In the genomic region with DNA sequence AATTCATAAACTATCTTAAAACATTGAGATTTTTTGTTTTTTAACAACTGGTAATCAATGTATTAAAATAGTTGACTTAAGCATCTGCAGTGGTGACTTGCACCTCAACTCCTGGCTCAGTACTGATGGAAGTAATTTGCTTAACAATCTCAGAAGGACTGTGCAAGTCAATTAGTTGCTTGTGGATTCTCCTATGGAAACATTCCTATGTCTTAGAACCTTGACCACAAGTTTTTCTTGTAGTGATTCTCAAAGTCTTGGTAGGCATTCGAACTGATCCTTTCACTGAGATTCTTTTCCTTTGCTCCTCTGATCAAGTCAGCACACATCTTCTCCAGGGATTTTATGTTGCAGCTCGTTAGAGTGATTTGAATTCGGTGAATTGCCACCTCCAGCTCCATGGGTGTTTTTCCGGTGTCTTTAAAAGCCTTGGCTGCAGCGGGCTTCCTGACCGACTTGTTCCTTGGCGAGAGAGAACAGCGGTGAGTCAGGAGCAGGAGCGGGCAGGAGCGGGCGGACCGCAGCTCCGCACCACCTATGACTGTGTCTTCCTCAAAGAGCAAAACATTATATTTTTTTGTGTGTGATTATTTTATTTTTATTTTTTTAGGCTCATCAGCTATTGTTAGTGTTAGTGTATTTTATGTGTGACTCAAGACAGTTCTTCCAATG, we compare ENCODE assay signal across 11 cellular contexts. TPM values are rescaled to one million over a fixed set of nuclear protein-coding genes. Genes with fewer than 3 reads are reported as not detected.
A peak's percentile ranks its signal among the peaks of the same experiment; 100 is the strongest.
DNase-seq lines count a peak whose midpoint lies in the region; ATAC-seq and TF ChIP-seq lines count a peak whose summit lies in the region.
"Had no signal": no experiment of that assay in that cellular context is flagged by ENCODE, and none has a peak within 500 bp of the region (broad histone marks: within the 10 kb centered on the region; RNA-seq: fewer than 3 reads in every experiment).

No MANE protein-coding gene starts in this region.

- in situ Hi-C loops in Panc1 (cut with HindIII; ENCODE audit: low pct_unique_long_range_greater_than_20kb, low sequenced_read_pairs): no loop called here

- BruUV-seq in Panc1 (replicated peaks; lab: Mats Ljungman, UMichigan): no TSS peak

- peak overlapping the region; percentile 21 to 79 (median 49); a peak in 20 of 22 replicates for H3K4me2 ChIP-seq in BLaER1 treated with 17β-estradiol and CSF1 and Interleukin-3, amounts not matched to agents 10 nM and 100 nM

- no peak for DNase-seq in Panc1 (ENCODE audit: low read depth, low spot score)
- DNase-seq in epithelial cell of esophagus (ENCODE audit: low read depth): peak; percentile 93
- peak; percentile 72 for DNase-seq in myocyte (ENCODE audit: low read depth)
- DNase-seq in amniotic stem cell (lab: John Stamatoyannopoulos, UW): no peak
- DNase-seq in NCI-H1694 treated with DMSO at 0.1 percent for 48 hours (lab: John Stamatoyannopoulos, UW): no peak
- no peak for DNase-seq in CD4-positive, alpha-beta T cell
- DNase-seq in NOMO-1 (lab: John Stamatoyannopoulos, UW; ENCODE audit: unreplicated experiment in 2 of 2): no peak
- DNase-seq: activated T-cell treated with anti-CD3 and anti-CD28 coated beads, Interleukin-2, amount 50 U/mL, for 4 hours; DMS 273 treated with DMSO at 0.1 percent for 48 hours; stimulated activated CD4-positive, alpha-beta T cell treated with anti-CD3 and anti-CD28 coated beads, Interleukin-4, amount 100 ng/mL, for 1 hour had no signal

- no peak overlapping the region for H3K27ac Mint-ChIP-seq in CD4-positive, alpha-beta T cell

- TF ChIP-seq CTCF in Panc1 (IDR thresholded peaks at IDR 0.05) (no peak), epithelial cell of esophagus (IDR thresholded peaks at IDR 0.05; ENCODE audit: insufficient read depth, low read depth, low read length, missing control alignments) (no peak)
- TF ChIP-seq CTCF in CD4-positive, alpha-beta T cell (IDR thresholded peaks at IDR 0.05): no peak

- peak overlapping the region in 9 of 11 experiments; percentile 1 to 69 (median 48); a peak in 14 of 22 replicates for H3K27ac ChIP-seq in BLaER1 treated with 17β-estradiol and CSF1 and Interleukin-3, amounts not matched to agents 10 nM and 100 nM
- H3K27ac ChIP-seq in Panc1 (ENCODE audit: low read length): peak overlapping the region; percentile 25; the same call in 1 of the 2 replicates
- no peak overlapping the region for H3K27ac ChIP-seq in CD4-positive, alpha-beta T cell (ENCODE audit: low read depth, low read length)

- no peaks in the 10 kb centered on the region for H3K27me3 Mint-ChIP-seq in CD4-positive, alpha-beta T cell

- H3K36me3 ChIP-seq in BLaER1 treated with 17β-estradiol and CSF1 and Interleukin-3, amounts not matched to agents 10 nM and 100 nM: peaks cover 95 to 100% (median 100%) of the 10 kb centered on the region in 11 experiments
- H3K36me3 ChIP-seq in Panc1 (ENCODE audit: control insufficient read depth, insufficient read depth, low read length): peaks cover 61% of the 10 kb centered on the region

- H3K4me3 ChIP-seq in BLaER1 treated with 17β-estradiol and CSF1 and Interleukin-3, amounts not matched to agents 10 nM and 100 nM: 0 out of 20 replicates have a peak overlapping the region, but pooled peaks of 1 of the 10 experiments have one; percentile 1
- peak overlapping the region in 1 of 2 experiments; percentile 19; a peak in 1 of 4 replicates for H3K4me3 ChIP-seq in Panc1 (ENCODE audit: low read depth in 2 of 2, low read length in 2 of 2)
- H3K4me3 ChIP-seq in epithelial cell of esophagus (ENCODE audit: low read length): no peak overlapping the region

- no peak overlapping the region for H3K4me3 Mint-ChIP-seq in CD4-positive, alpha-beta T cell
- H3K4me3 Mint-ChIP-seq: activated T-cell treated with anti-CD3 and anti-CD28 coated beads, Interleukin-2, amount 50 U/mL, for 4 hours had no signal

- POLR2A ChIA-PET in Panc1 (lab: Charles Lee): interaction anchor here (1.0 kb wide), 1 partner anchor 16 kb away, joined by 12 read pairs; no protein-coding TSS in a partner anchor
- POLR2A ChIA-PET in CD4-positive, alpha-beta T cell (lab: Charles Lee): no interaction called here

- H3K27me3 ChIP-seq in BLaER1 treated with 17β-estradiol and CSF1 and Interleukin-3, amounts not matched to agents 10 nM and 100 nM: no peaks in the 10 kb centered on the region
- H3K27me3 ChIP-seq in Panc1 (ENCODE audit: control insufficient read depth, insufficient read depth, low read length): no peaks in the 10 kb centered on the region
- H3K27me3 ChIP-seq in CD4-positive, alpha-beta T cell (ENCODE audit: control insufficient read depth, insufficient read depth, low read length): no peaks in the 10 kb centered on the region

- peaks cover 100% of the 10 kb centered on the region for H3K36me3 Mint-ChIP-seq in CD4-positive, alpha-beta T cell (ENCODE audit: low read depth)

- H3K4me1 ChIP-seq in BLaER1 treated with 17β-estradiol and CSF1 and Interleukin-3, amounts not matched to agents 10 nM and 100 nM: peaks cover 29 to 61% (median 44%) of the 10 kb centered on the region in 10 experiments
- peaks cover 17% of the 10 kb centered on the region for H3K4me1 ChIP-seq in Panc1 (ENCODE audit: control insufficient read depth, insufficient read depth, low read length)

- H3K9me3 Mint-ChIP-seq in CD4-positive, alpha-beta T cell: no peaks in the 10 kb centered on the region
- H3K9me3 Mint-ChIP-seq: activated T-cell treated with anti-CD3 and anti-CD28 coated beads, Interleukin-2, amount 50 U/mL, for 4 hours had no signal

- intact Hi-C loops in Panc1 (cut with micrococcal nuclease; ENCODE audit: unreplicated experiment): no loop called here
- intact Hi-C loops in CD4-positive, alpha-beta T cell (cut with DNase I, micrococcal nuclease): no loop called here

- H3K9me3 ChIP-seq in BLaER1 treated with 17β-estradiol and CSF1 and Interleukin-3, amounts not matched to agents 10 nM and 100 nM (replicated peaks in 1 of 11): peaks cover 0 to 3% (median 0%) of the 10 kb centered on the region in 11 experiments; a peak in 4 of 22 replicates
- H3K9me3 ChIP-seq in Panc1 (ENCODE audit: control insufficient read depth, insufficient read depth, low read depth, low read length): no peaks in the 10 kb centered on the region
- no peaks in the 10 kb centered on the region for H3K9me3 ChIP-seq in CD4-positive, alpha-beta T cell (ENCODE audit: control insufficient read depth, low read length)

- H3K9ac ChIP-seq in BLaER1 treated with 17β-estradiol and CSF1 and Interleukin-3, amounts not matched to agents 10 nM and 100 nM: peak overlapping the region in 8 of 11 experiments; percentile 6 to 47 (median 26); a peak in 13 of 22 replicates

- CTCF ChIA-PET in Panc1 (lab: Charles Lee): interaction anchor here (1.4 kb wide), 1 partner anchor 188 kb away, joined by 3 read pairs; no protein-coding TSS in a partner anchor
- CTCF ChIA-PET in CD4-positive, alpha-beta T cell (lab: Charles Lee): interaction anchor here (0.6 kb wide), 1 partner anchor 107 kb away, joined by 3 read pairs; no protein-coding TSS in a partner anchor

- ATAC-seq in Panc1: peak; percentile 81
- ATAC-seq in CD4-positive, alpha-beta T cell (ENCODE audit: poor library complexity): no peak
- ATAC-seq: activated T-cell treated with anti-CD3 and anti-CD28 coated beads, Interleukin-2, amount 50 U/mL, for 4 hours had no signal

- H4K20me1 ChIP-seq in BLaER1 treated with 17β-estradiol and CSF1 and Interleukin-3, amounts not matched to agents 10 nM and 100 nM: peaks cover 0 to 82% (median 12%) of the 10 kb centered on the region in 11 experiments; a peak in 14 of 22 replicates

- H3K4me1 Mint-ChIP-seq in CD4-positive, alpha-beta T cell (ENCODE audit: low read depth): no peaks in the 10 kb centered on the region

RNA-seq across cellular contexts. Expression of a gene that starts 21.1 kb away (rescaled TPM):
- 56.2 TPM for total RNA-seq in Panc1 (2021; ENCODE audit: unreplicated experiment)
- polyA plus RNA-seq in Panc1 (2012; ENCODE audit: insufficient read length): 33.8 TPM
- 43.3 and 48.1 TPM in 2 replicates for total RNA-seq in myocyte
- polyA plus RNA-seq in myocyte (2012): 41.9 TPM
- total RNA-seq in CD4-positive, alpha-beta T cell: 10 to 100 TPM; 27.4 to 29.3 TPM

RNA-seq across cellular contexts. Expression of a gene that starts 21.2 kb away (rescaled TPM):
- total RNA-seq in Panc1 (2021; ENCODE audit: unreplicated experiment) (7.1 TPM), myocyte (5.0 and 6.7 TPM in 2 replicates)
- polyA plus RNA-seq in Panc1 (2012; ENCODE audit: insufficient read length): 3.5 TPM
- 8.5 TPM for polyA plus RNA-seq in myocyte (2012)
- total RNA-seq in CD4-positive, alpha-beta T cell: 1 to 10 TPM; 1.0 to 1.4 TPM

Comparison
In these comparisons a context has a peak if more than half of its experiments do, and no peak if none do; other contexts are left out.
1. DNase-seq: peak in epithelial cell of esophagus (single experiment) and myocyte (single experiment); none in Panc1 (single experiment), amniotic stem cell (single experiment), NCI-H1694 treated with DMSO at 0.1 percent for 48 hours (single experiment), CD4-positive, alpha-beta T cell (0 of 10) and NOMO-1 (0 of 2).